In the genomic region with DNA sequence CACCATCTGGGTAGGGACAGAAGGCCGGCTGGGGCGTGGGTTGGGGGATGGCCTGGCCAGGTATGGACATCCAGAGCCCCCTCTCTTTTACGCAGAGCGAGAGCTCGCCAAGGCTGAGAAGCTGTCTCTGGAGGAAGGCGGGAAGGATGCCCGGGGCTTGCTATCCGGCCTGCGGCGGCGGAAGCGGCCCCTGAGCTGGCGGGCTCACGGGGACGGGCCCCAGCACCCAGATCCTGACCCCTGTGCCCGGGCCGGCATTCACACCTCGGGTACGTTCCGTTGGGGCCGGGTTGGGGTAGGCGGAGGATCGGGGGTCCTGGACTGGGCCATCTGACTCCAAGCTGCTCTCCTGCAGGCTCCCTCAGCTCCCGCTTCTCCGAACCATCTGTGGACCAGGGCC, we compare ENCODE assay signal across 27 cellular contexts. TPM values are rescaled to one million over a fixed set of nuclear protein-coding genes. Genes with fewer than 3 reads are reported as not detected.
"Had no signal": no experiment of that assay in that cellular context is flagged by ENCODE, and none has a peak within 500 bp of the region (broad histone marks: within the 10 kb centered on the region; RNA-seq: fewer than 3 reads in every experiment).

No MANE protein-coding gene starts in this region.

- H3K27me3 ChIP-seq: dorsolateral prefrontal cortex, neutrophil, right atrium auricular region, spleen, tibial nerve, upper lobe of left lung had no signal

- H3K27ac Mint-ChIP-seq: memory B cell; natural killer cell treated with Interleukin-12 subunit alpha and Interleukin-12 subunit beta and Interleukin-15 and Interleukin-18, amount 100 ng/mL, for 72 hours had no signal

- H3K27me3 Mint-ChIP-seq: memory B cell; natural killer cell treated with Interleukin-12 subunit alpha and Interleukin-12 subunit beta and Interleukin-15 and Interleukin-18, amount 100 ng/mL, for 72 hours had no signal

- H3K4me3 ChIP-seq: dorsolateral prefrontal cortex, lung, prostate gland, right atrium auricular region, skin epidermis, spleen, thoracic aorta, tibial nerve, upper lobe of left lung had no signal

- H3K4me1 Mint-ChIP-seq: neural crest cell had no signal

- ATAC-seq: left lobe of liver; natural killer cell treated with Interleukin-12 subunit alpha and Interleukin-12 subunit beta and Interleukin-15 and Interleukin-18, amount 100 ng/mL, for 72 hours had no signal

- FAIRE-seq: frontal cortex, keratinocyte, urothelium cell line had no signal

- H3K9me3 Mint-ChIP-seq: memory B cell; natural killer cell treated with Interleukin-12 subunit alpha and Interleukin-12 subunit beta and Interleukin-15 and Interleukin-18, amount 100 ng/mL, for 72 hours; neural crest cell had no signal

- H3K9me3 ChIP-seq: neutrophil, prostate gland, right atrium auricular region, spleen, thoracic aorta, tibial nerve, upper lobe of left lung had no signal

- DNase-seq: cerebellar nuclear complex; cortex of kidney; dorsolateral prefrontal cortex; effector CD4-positive, alpha-beta T cell; head of caudate nucleus; spleen; stimulated activated CD4-positive, alpha-beta T cell treated with anti-CD3 and anti-CD28 coated beads, Interleukin-4, amount 100 ng/mL, for 1 hour; stimulated activated CD8-positive, alpha-beta memory T cell treated with anti-CD3 and anti-CD28 coated beads, Interleukin-4, amount 100 ng/mL, for 48 hours; stimulated activated naive CD4-positive, alpha-beta T cell treated with Interleukin-2 at 50 U/mL for 16 hours had no signal

- H3K27ac ChIP-seq: prostate gland, right atrium auricular region, skin epidermis, thoracic aorta, tibial nerve had no signal

- H3K4me1 ChIP-seq: prostate gland, right atrium auricular region had no signal

- H3K4me3 Mint-ChIP-seq: memory B cell; natural killer cell treated with Interleukin-12 subunit alpha and Interleukin-12 subunit beta and Interleukin-15 and Interleukin-18, amount 100 ng/mL, for 72 hours; neural crest cell had no signal

RNA-seq across cellular contexts. Expression of a gene that starts 19.9 kb away (rescaled TPM):
- total RNA-seq: fibroblast of villous mesenchyme, frontal cortex, glomerular endothelial cell, osteocyte had no signal
- polyA plus RNA-seq: keratinocyte had no signal
